ENCODE assay signal across 10 cellular contexts in the genomic region with DNA sequence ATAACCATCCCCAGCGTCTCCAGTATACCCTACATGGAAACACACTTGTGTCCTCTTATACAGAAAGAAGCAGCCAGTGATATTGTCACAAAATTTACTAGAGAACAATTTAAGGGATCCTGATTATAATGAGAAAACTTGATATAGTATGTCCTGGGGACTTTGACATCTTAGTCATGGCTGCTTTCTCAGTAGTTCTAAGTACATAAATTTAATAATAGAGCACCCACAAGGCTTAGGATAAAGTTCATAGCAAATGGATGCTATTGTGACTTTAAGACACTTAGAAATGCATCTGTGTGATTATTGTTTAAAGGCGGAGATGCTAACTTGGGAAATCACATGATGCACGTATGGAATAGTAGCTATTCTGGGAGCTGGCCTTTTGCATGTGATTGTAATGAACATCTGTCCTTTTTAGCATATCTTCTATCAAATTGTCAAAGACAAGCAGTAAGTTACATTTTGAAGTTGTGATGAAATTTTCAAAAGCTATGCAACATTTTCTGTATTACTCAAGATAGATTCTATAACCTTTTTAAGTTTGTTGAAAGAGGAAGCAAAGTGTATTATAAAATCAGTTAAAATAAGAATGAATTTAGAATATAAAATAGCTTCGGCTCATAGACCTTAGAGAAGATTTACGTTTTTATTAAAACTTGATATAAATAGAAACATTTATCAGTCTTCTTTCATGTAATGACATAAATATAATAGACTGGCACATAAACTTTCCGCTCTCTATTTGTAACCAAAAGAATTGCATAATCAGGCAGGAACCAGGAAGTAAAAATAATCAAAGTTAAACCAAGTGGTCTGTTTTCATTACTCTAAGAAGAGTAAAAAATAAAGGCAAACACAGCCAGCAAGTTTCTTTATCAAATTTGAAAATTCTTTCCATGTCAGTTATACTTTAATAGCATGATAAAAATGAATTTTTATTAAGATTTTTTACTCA. TPM values are rescaled to one million over a fixed set of nuclear protein-coding genes. Genes with fewer than 3 reads are reported as not detected.
DNase-seq lines count a peak whose midpoint lies in the region; ATAC-seq, FAIRE-seq and TF ChIP-seq lines count a peak whose summit lies in the region.
"Had no signal": no experiment of that assay in that cellular context is flagged by ENCODE, and none has a peak within 500 bp of the region (broad histone marks: within the 10 kb centered on the region; RNA-seq: fewer than 3 reads in every experiment).

No MANE protein-coding gene starts in this region.

- peaks cover 53% of the 10 kb centered on the region for H3K4me1 ChIP-seq in A549

- DNase-seq in A549 (ENCODE audit: low read depth in 1 of 2, low spot score in 1 of 2) (peak in 1 of 2 experiments; percentile 43), MV-4-11 (lab: John Stamatoyannopoulos, UW) (peak; percentile 80), lung microvascular endothelial cell (ENCODE audit: low read depth in 2 of 2) (peak; percentile 15 to 54), dermis blood vessel endothelial cell (no peak)
- DNase-seq: activated T-cell treated with anti-CD3 and anti-CD28 coated beads, Interleukin-2, amount 50 U/mL, for 1 hour; caudate nucleus had no signal

- CTCF ChIA-PET in A549 (lab: Yijun Ruan, JAX): interaction anchor here (0.9 to 1.7 kb wide), 2 partner anchors 133 to 197 kb away, joined by 3 to 5 read pairs; no protein-coding TSS in a partner anchor

- no peaks in the 10 kb centered on the region for H3K36me3 Mint-ChIP-seq in dendritic cell treated with granulocyte-macrophage colony-stimulating factor and Interleukin-4, amounts not matched to agents 40 ng/mL and 50 ng/mL, for 4 days (ENCODE audit: low read depth)

- no peak for TF ChIP-seq CTCF in A549 (IDR thresholded peaks at IDR 0.05)

- peak overlapping the region; percentile 17 for H3K4me3 Mint-ChIP-seq in dendritic cell treated with granulocyte-macrophage colony-stimulating factor and Interleukin-4, amounts not matched to agents 40 ng/mL and 50 ng/mL, for 4 days

- peak overlapping the region; percentile 71 for H3K27ac Mint-ChIP-seq in dendritic cell treated with granulocyte-macrophage colony-stimulating factor and Interleukin-4, amounts not matched to agents 40 ng/mL and 50 ng/mL, for 4 days

- POLR2A ChIA-PET in A549 (lab: Yijun Ruan, JAX): interaction anchor here (1.2 kb wide), 2 partner anchors 13 to 46 kb away, joined by 3 to 4 read pairs; a partner anchor contains a TSS

- ATAC-seq in A549 (peak in 1 of 2 experiments; percentile 49; a peak in 3 of 6 replicates), HG02840 (IDR thresholded peaks at IDR 0.05; ENCODE audit: low FRiP score, unreplicated experiment) (no peak), GM21786 (IDR thresholded peaks at IDR 0.05; ENCODE audit: unreplicated experiment) (no peak), GM18519 (IDR thresholded peaks at IDR 0.05; ENCODE audit: low FRiP score, unreplicated experiment) (no peak)

- H3K27ac ChIP-seq in A549: peak overlapping the region; percentile 71 to 83

- H3K9me3 ChIP-seq in A549: no peaks in the 10 kb centered on the region

- intact Hi-C loops in dendritic cell treated with granulocyte-macrophage colony-stimulating factor and Interleukin-4, amounts not matched to agents 40 ng/mL and 50 ng/mL, for 4 days (cut with micrococcal nuclease): loop anchor here (10.0 kb wide), 1 partner anchor 50 kb away; a partner anchor contains a TSS

- no peaks in the 10 kb centered on the region for H3K9me3 Mint-ChIP-seq in dendritic cell treated with granulocyte-macrophage colony-stimulating factor and Interleukin-4, amounts not matched to agents 40 ng/mL and 50 ng/mL, for 4 days

- no peak for TF ChIP-seq EP300 in A549 (IDR thresholded peaks at IDR 0.05)

- no peak for TF ChIP-seq RAD21 in A549 (conservative IDR thresholded peaks at IDR 0.05 in 1 of 2, IDR thresholded peaks at IDR 0.05 in 1 of 2)

- H3K4me2 ChIP-seq in A549: peak overlapping the region; percentile 64

- H3K4me3 ChIP-seq in A549: no peak overlapping the region; the same call in 2 of the 3 replicates

- no peak for TF ChIP-seq POLR2A in A549 (IDR thresholded peaks at IDR 0.05; ENCODE audit: low read length)

- H3K4me1 Mint-ChIP-seq in dendritic cell treated with granulocyte-macrophage colony-stimulating factor and Interleukin-4, amounts not matched to agents 40 ng/mL and 50 ng/mL, for 4 days (ENCODE audit: low read depth): peaks cover 15% of the 10 kb centered on the region

- 31% methylated on average over 6 of the region's 6 CpGs for WGBS in A549 (ENCODE audit: missing lambda C conversion rate)

- no peaks in the 10 kb centered on the region for H3K27me3 Mint-ChIP-seq in dendritic cell treated with granulocyte-macrophage colony-stimulating factor and Interleukin-4, amounts not matched to agents 40 ng/mL and 50 ng/mL, for 4 days

- FAIRE-seq in A549 (lab: Jason Lieb, UNC): peak; percentile 90

TF ChIP-seq in A549, 52 proteins besides CTCF, POLR2A, EP300 and RAD21:
- TF ChIP-seq CEBPB (IDR thresholded peaks at IDR 0.05) (peak; percentile 93 to 94), PHF8 (IDR thresholded peaks at IDR 0.05; ENCODE audit: borderline replicate concordance, low read depth) (no peak)
TF ChIP-seq in A549: peak in this region for 1.

RNA-seq across cellular contexts. Expression of a gene that starts 46.6 kb away (rescaled TPM):
- polyA plus RNA-seq in A549 (2011; rRNA removed) (415 and 431 TPM in 2 replicates), A549 (2017; fragmentation: RNase III; extraction: RNeasy Plus Mini Kit Qiagen cat#74134 plus additional on column Dnase treatment) (328 to 356 TPM (median 342 TPM) in 3 replicates)
- 264 and 317 TPM in 2 replicates for polyA plus RNA-seq in A549 (2012; cell fraction: cytosol; rRNA removed)
- 658 and 717 TPM in 2 replicates for polyA plus RNA-seq in A549 (2012; cell fraction: nucleus; rRNA removed)
- polyA minus RNA-seq in A549 (2011; rRNA and poly(A)+ RNA removed): 375 and 407 TPM in 2 replicates
- total RNA-seq in lung microvascular endothelial cell (71.3 and 113 TPM in 2 replicates), dermis blood vessel endothelial cell (84.6 and 176 TPM in 2 replicates)
